Comparison of ENCODE assay signal across 10 cellular contexts in the genomic region with DNA sequence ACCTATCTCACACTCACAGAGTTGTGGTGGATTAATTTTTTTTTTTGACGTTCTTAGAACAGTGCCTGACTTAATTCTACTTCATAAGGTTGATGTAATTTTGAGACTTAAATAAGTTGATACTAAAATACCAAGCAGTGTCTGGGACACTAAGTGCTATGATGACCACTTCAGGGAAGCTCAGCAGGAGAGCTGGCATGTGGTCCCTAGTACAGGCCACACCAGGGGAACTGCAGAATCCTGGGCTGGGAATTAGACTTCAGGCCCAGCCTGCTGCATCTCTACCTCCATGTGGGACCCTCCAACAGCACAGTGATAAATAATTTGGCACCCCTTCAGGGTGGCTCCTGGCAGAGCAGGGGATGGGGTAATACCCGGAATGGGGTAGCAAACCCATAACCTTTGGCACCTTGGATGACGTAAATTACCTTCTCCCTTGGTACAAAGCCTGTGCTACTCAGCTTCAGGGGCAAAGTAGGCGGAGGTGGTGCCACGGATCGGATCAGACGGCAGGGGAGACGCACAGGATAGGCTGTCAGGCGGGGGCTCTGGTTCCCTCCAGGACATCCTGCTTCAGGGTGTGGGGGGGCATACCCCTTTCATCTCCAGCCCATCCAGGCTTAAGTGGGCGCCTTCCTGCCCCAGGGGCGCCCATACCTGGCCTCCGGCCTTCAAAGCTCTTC. TPM values are rescaled to one million over a fixed set of nuclear protein-coding genes. Genes with fewer than 3 reads are reported as not detected.
A peak's percentile ranks its signal among the peaks of the same experiment; 100 is the strongest.
DNase-seq lines count a peak whose midpoint lies in the region; ATAC-seq and TF ChIP-seq lines count a peak whose summit lies in the region.
"Had no signal": no experiment of that assay in that cellular context is flagged by ENCODE, and none has a peak within 500 bp of the region (broad histone marks: within the 10 kb centered on the region; RNA-seq: fewer than 3 reads in every experiment).

No MANE protein-coding gene starts in this region.

- H3K27ac Mint-ChIP-seq in brain (peak overlapping the region in 4 of 5 experiments; percentile 31 to 83 (median 48)), progenitor cell of endocrine pancreas (peak overlapping the region; percentile 39)

- DNase-seq in DMS153 treated with DMSO at 0.1 percent for 48 hours (lab: John Stamatoyannopoulos, UW; ENCODE audit: unreplicated experiment) (peak; percentile 74), DMS153 (lab: John Stamatoyannopoulos, UW) (no peak), NCI-H2029 treated with DMSO at 0.1 percent for 48 hours (lab: John Stamatoyannopoulos, UW) (peak; percentile 93), progenitor cell of endocrine pancreas (ENCODE audit: low spot score, unreplicated experiment) (no peak), amygdala (lab: John Stamatoyannopoulos, UW) (no peak), GM19238 (ENCODE audit: insufficient read length, low spot score) (no peak)
- DNase-seq: activated T-cell treated with anti-CD3 and anti-CD28 coated beads for 4 hours, retina had no signal

- TF ChIP-seq CTCF in brain (conservative IDR thresholded peaks at IDR 0.05) (no peak), progenitor cell of endocrine pancreas (IDR thresholded peaks at IDR 0.05; ENCODE audit: unreplicated experiment) (no peak)

- H3K9me3 Mint-ChIP-seq in brain (no peaks in the 10 kb centered on the region), progenitor cell of endocrine pancreas (ENCODE audit: low read depth) (no peaks in the 10 kb centered on the region)

- H3K36me3 Mint-ChIP-seq in brain (peaks cover 23% of the 10 kb centered on the region), progenitor cell of endocrine pancreas (ENCODE audit: insufficient read depth) (no peaks in the 10 kb centered on the region)

- peaks cover 45% of the 10 kb centered on the region for H3K4me1 Mint-ChIP-seq in brain
- peaks cover 8% of the 10 kb centered on the region for H3K4me1 Mint-ChIP-seq in progenitor cell of endocrine pancreas (ENCODE audit: low read depth)

- H3K4me3 Mint-ChIP-seq in brain (peak overlapping the region in 3 of 5 experiments; percentile 12 to 55 (median 28)), progenitor cell of endocrine pancreas (ENCODE audit: low read depth) (no peak overlapping the region)

- no peak for TF ChIP-seq POLR2A in GM18505 (IDR thresholded peaks at IDR 0.05; ENCODE audit: borderline replicate concordance, extremely low read depth, insufficient read depth, insufficient read length)

- no peak for ATAC-seq in GM18505 (IDR thresholded peaks at IDR 0.05; ENCODE audit: unreplicated experiment)

- H3K27me3 Mint-ChIP-seq in brain (no peaks in the 10 kb centered on the region), progenitor cell of endocrine pancreas (peaks cover 26% of the 10 kb centered on the region)

RNA-seq across cellular contexts. Expression of gene MFSD2A, which starts 4.8 kb away (rescaled TPM):
- 20.9 TPM for polyA plus RNA-seq in brain (ENCODE audit: insufficient read depth, low read depth, low replicate concordance)
- 1.8 and 2.4 TPM in 2 replicates for total RNA-seq in progenitor cell of endocrine pancreas

RNA-seq across cellular contexts. Expression of gene MYCL, which starts 58.1 kb away (rescaled TPM):
- 7.1 TPM for polyA plus RNA-seq in brain (ENCODE audit: insufficient read depth, low read depth, low replicate concordance)
- total RNA-seq in progenitor cell of endocrine pancreas: 19.3 and 21.3 TPM in 2 replicates

Comparison
In these comparisons a context has a peak if more than half of its experiments do, and no peak if none do; other contexts are left out.
1. DNase-seq: peak in DMS153 treated with DMSO at 0.1 percent for 48 hours (single experiment) and NCI-H2029 treated with DMSO at 0.1 percent for 48 hours (single experiment); none in DMS153 (single experiment), progenitor cell of endocrine pancreas (single experiment), amygdala (0 of 56) and GM19238 (single experiment).